In genomic region chr11:46374815-46375214, GRCh38 we compare ENCODE assay signal across 27 cellular contexts. TPM values are rescaled to one million over a fixed set of nuclear protein-coding genes. Genes with fewer than 3 reads are reported as not detected.
"Had no signal": no experiment of that assay in that cellular context is flagged by ENCODE, and none has a peak within 500 bp of the region (broad histone marks: within the 10 kb centered on the region; RNA-seq: fewer than 3 reads in every experiment).

No MANE protein-coding gene starts in this region.

- H3K27me3 Mint-ChIP-seq: naive B cell; stimulated activated naive B cell treated with anti-CD40 and anti-IgM and Interleukin-4, amounts not matched to agents 10 μg/mL and 1 μg/mL and 100 μg/mL, for 72 hours had no signal

- DNase-seq: islet precursor cell; left ventricle myocardium inferior; mesendoderm; naive B cell; natural killer cell; retina; stimulated activated CD4-positive, alpha-beta T cell treated with anti-CD3 and anti-CD28 coated beads, Interleukin-12 subunit alpha, Interleukin-12 subunit beta, amount 100 ng/mL, for 4 hours; stimulated activated CD4-positive, alpha-beta T cell treated with anti-CD3 and anti-CD28 coated beads, Interleukin-15, amount 100 ng/mL, for 24 hours; stimulated activated CD4-positive, alpha-beta T cell treated with anti-CD3 and anti-CD28 coated beads, Interleukin-2, amount 100 ng/mL, for 24 hours; stimulated activated CD4-positive, alpha-beta T cell treated with anti-CD3 and anti-CD28 coated beads, Interleukin-4, amount 100 ng/mL, for 1 hour; stimulated activated naive B cell treated with anti-CD40 and anti-IgM and Interleukin-4, amounts not matched to agents 10 μg/mL and 1 μg/mL and 100 μg/mL, for 72 hours; stimulated activated naive CD8-positive, alpha-beta T cell treated with anti-CD3 and anti-CD28 coated beads, Interleukin-15, Interleukin-2, amounts not matched to agents 100 U/mL and 50 U/mL, for 24 hours; stomach; testis; thyroid gland; transverse colon had no signal

- H3K27me3 ChIP-seq: heart right ventricle, hepatocyte, neutrophil, ovary, stomach, testis, thyroid gland, transverse colon, upper lobe of left lung had no signal

- H3K4me3 ChIP-seq: heart right ventricle, hepatocyte, left ventricle myocardium inferior, lung, ovary, prostate gland, skin epidermis, stomach, testis, thyroid gland, transverse colon, upper lobe of left lung had no signal

- H3K27ac ChIP-seq: heart right ventricle, hepatocyte, left ventricle myocardium inferior, neutrophil, ovary, prostate gland, skin epidermis, stomach, testis, thyroid gland, transverse colon, upper lobe of left lung had no signal

- H3K9me3 ChIP-seq: heart right ventricle, left ventricle myocardium inferior, ovary, prostate gland, stomach, testis, thyroid gland, transverse colon, upper lobe of left lung had no signal

- H3K27ac Mint-ChIP-seq: mesothelial cell of epicardium; natural killer cell; stimulated activated naive B cell treated with anti-CD40 and anti-IgM and Interleukin-4, amounts not matched to agents 10 μg/mL and 1 μg/mL and 100 μg/mL, for 72 hours had no signal

- H3K9me3 Mint-ChIP-seq: mesothelial cell of epicardium; naive B cell; natural killer cell; stimulated activated naive B cell treated with anti-CD40 and anti-IgM and Interleukin-4, amounts not matched to agents 10 μg/mL and 1 μg/mL and 100 μg/mL, for 72 hours had no signal

- H3K36me3 ChIP-seq: ovary had no signal

- H3K4me3 Mint-ChIP-seq: mesothelial cell of epicardium; naive B cell; natural killer cell; stimulated activated naive B cell treated with anti-CD40 and anti-IgM and Interleukin-4, amounts not matched to agents 10 μg/mL and 1 μg/mL and 100 μg/mL, for 72 hours had no signal

- ATAC-seq: heart right ventricle; natural killer cell; right cardiac atrium; sciatic nerve; stimulated activated naive B cell treated with anti-CD40 and anti-IgM and Interleukin-4, amounts not matched to agents 10 μg/mL and 1 μg/mL and 100 μg/mL, for 72 hours; stimulated activated naive CD8-positive, alpha-beta T cell treated with anti-CD3 and anti-CD28 coated beads, Interleukin-15, Interleukin-2, amounts not matched to agents 100 U/mL and 50 U/mL, for 24 hours had no signal

- H3K36me3 Mint-ChIP-seq: natural killer cell had no signal

RNA-seq across cellular contexts. Expression of gene CHRM4, which starts 16.8 kb away (rescaled TPM):
- total RNA-seq: left ventricle myocardium inferior, sciatic nerve had no signal
